9 cellular contexts compared by ENCODE assay signal in genomic region chr7:159030490-159031134, GRCh38.
DNase-seq lines count a peak whose midpoint lies in the region; ATAC-seq and TF ChIP-seq lines count a peak whose summit lies in the region.
"Had no signal": no experiment of that assay in that cellular context is flagged by ENCODE, and none has a peak within 500 bp of the region (broad histone marks: within the 10 kb centered on the region; RNA-seq: fewer than 3 reads in every experiment).

No MANE protein-coding gene starts in this region.

- intact Hi-C loops in upper lobe of right lung (cut with DNase I), result no loop called here

- H3K4me1 Mint-ChIP-seq in T-cell, result peaks cover 3 to 19% (median 14%) of the 10 kb centered on the region in 3 donors
- peaks cover 13% of the 10 kb centered on the region for H3K4me1 Mint-ChIP-seq in endothelial cell (ENCODE audit: unreplicated experiment)
- peaks cover 44% of the 10 kb centered on the region for H3K4me1 Mint-ChIP-seq in mesothelial cell of epicardium

- no peak for TF ChIP-seq CTCF in endothelial cell (IDR thresholded peaks at IDR 0.05; ENCODE audit: unreplicated experiment)
- TF ChIP-seq CTCF in mesothelial cell of epicardium (IDR thresholded peaks at IDR 0.05; ENCODE audit: unreplicated experiment), result peak; percentile 44
- TF ChIP-seq CTCF in upper lobe of right lung (IDR thresholded peaks at IDR 0.05), result peak; percentile 42

- H3K27ac ChIP-seq in upper lobe of right lung, result peak overlapping the region; percentile 55

- H3K36me3 Mint-ChIP-seq in T-cell (no peaks in the 10 kb centered on the region), endothelial cell (ENCODE audit: low read depth, unreplicated experiment) (peaks cover 5% of the 10 kb centered on the region), mesothelial cell of epicardium (no peaks in the 10 kb centered on the region)

- peaks cover 28% of the 10 kb centered on the region for H3K27me3 ChIP-seq in upper lobe of right lung

- no peaks in the 10 kb centered on the region for H3K9me3 Mint-ChIP-seq in T-cell
- no peaks in the 10 kb centered on the region for H3K9me3 Mint-ChIP-seq in endothelial cell (ENCODE audit: unreplicated experiment)
- H3K9me3 Mint-ChIP-seq in mesothelial cell of epicardium, result no peaks in the 10 kb centered on the region

- no peaks in the 10 kb centered on the region for H3K36me3 ChIP-seq in upper lobe of right lung

- CTCF ChIA-PET in T-cell (lab: Charles Lee), result interaction anchor here in 1 of 2 donors (0.7 kb wide), 1 partner anchor 20 kb away, joined by 4 read pairs; no protein-coding TSS in a partner anchor

- peak; percentile 46 for DNase-seq in Ammon's horn (ENCODE audit: low spot score)
- DNase-seq in T-cell, result peak in 4 of 34 experiments; percentile 8 to 24 (median 12)
- peak; percentile 69 for DNase-seq in endothelial cell (ENCODE audit: low spot score)
- DNase-seq in mesothelial cell of epicardium (ENCODE audit: low spot score in 2 of 2, unreplicated experiment in 2 of 2), result peak in 1 of 2 experiments; percentile 76
- DNase-seq in upper lobe of right lung, result peak; percentile 86
- no peak for DNase-seq in NCI-H2081 treated with DMSO at 0.1 percent for 48 hours (lab: John Stamatoyannopoulos, UW)

- H3K4me1 ChIP-seq in upper lobe of right lung, result peaks cover 10% of the 10 kb centered on the region

- H3K27me3 Mint-ChIP-seq in T-cell, result peaks cover 5 to 55% of the 10 kb centered on the region in 2 donors
- peaks cover 4% of the 10 kb centered on the region for H3K27me3 Mint-ChIP-seq in endothelial cell (ENCODE audit: unreplicated experiment)
- peaks cover 7% of the 10 kb centered on the region for H3K27me3 Mint-ChIP-seq in mesothelial cell of epicardium (ENCODE audit: low read depth)

- H3K4me3 Mint-ChIP-seq in T-cell (peak overlapping the region; percentile 13 to 66 (median 13)), endothelial cell (ENCODE audit: unreplicated experiment) (peak overlapping the region; percentile 78), mesothelial cell of epicardium (peak overlapping the region; percentile 70)

- H3K27ac Mint-ChIP-seq in T-cell (no peak overlapping the region), endothelial cell (ENCODE audit: unreplicated experiment) (no peak overlapping the region), mesothelial cell of epicardium (peak overlapping the region; percentile 6)

- POLR2A ChIA-PET in T-cell (lab: Charles Lee), result no interaction called here

- H3K4me3 ChIP-seq in upper lobe of right lung, result peak overlapping the region; percentile 55
- H3K4me3 ChIP-seq: GM12878 had no signal

- ATAC-seq in HG02885 (IDR thresholded peaks at IDR 0.05; ENCODE audit: poor library complexity, unreplicated experiment), result peak; percentile 58
- peak in 3 of 4 experiments; percentile 23 to 51 (median 43) for ATAC-seq in T-cell (replicated peaks in 1 of 4)
- ATAC-seq in upper lobe of right lung, result peak; percentile 78
- ATAC-seq in HG03175 (IDR thresholded peaks at IDR 0.05; ENCODE audit: unreplicated experiment), result no peak
- ATAC-seq: GM12878 had no signal

- H3K9me3 ChIP-seq in upper lobe of right lung, result no peaks in the 10 kb centered on the region

Comparison
In these comparisons a context has a peak if more than half of its experiments do, and no peak if none do; other contexts are left out.
1. H3K4me3 Mint-ChIP-seq: peak in every context shown above with its lines; median percentile 78 in endothelial cell; 70 in mesothelial cell of epicardium; 13 in T-cell.